Comparison of ENCODE assay signal across 8 cellular contexts in the genomic region with DNA sequence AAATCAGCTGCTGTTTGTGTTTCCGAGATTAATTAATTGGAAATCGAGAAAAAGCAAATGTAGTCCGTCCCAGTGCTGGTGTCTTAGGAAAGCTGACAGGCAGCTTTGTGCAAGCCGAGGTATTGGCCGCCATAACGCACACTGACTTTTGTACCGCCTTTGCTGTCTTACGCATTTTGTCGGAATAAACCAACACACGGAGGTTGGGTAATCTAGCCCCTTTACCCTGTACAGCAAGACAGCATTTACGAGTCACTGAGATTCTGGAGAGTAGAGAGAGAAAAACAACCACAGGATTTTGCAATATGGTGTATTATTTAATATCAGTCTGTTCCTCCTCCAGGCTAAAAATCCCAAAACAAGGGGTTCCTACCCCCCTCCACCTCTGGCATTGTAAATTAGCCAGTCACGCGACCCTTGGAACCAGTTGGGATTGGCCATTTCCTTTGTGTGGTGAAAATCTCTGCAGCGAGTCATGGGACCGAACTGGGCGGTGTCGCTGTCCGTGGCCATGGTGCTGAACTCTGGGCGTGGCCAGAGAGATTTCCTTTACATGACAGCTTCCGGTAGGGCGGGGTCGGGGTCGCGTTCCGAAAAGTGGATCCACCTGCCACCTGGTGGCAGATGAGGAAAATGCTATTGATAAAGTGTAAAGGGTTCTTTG. TPM values are rescaled to one million over a fixed set of nuclear protein-coding genes. Genes with fewer than 3 reads are reported as not detected.
A peak's percentile ranks its signal among the peaks of the same experiment; 100 is the strongest.
DNase-seq lines count a peak whose midpoint lies in the region; ATAC-seq and TF ChIP-seq lines count a peak whose summit lies in the region.

No MANE protein-coding gene starts in this region.

- H3K9me3 Mint-ChIP-seq in Caco-2 (ENCODE audit: unreplicated experiment) = no peaks in the 10 kb centered on the region

- ATAC-seq in HG03571 (IDR thresholded peaks at IDR 0.05; ENCODE audit: unreplicated experiment) = no peak

- peak; percentile 88 for DNase-seq in Caco-2
- DNase-seq in H7 = peak; percentile 75
- peak; percentile 93 for DNase-seq in NCI-H146 treated with DMSO at 0.1 percent for 48 hours (lab: John Stamatoyannopoulos, UW; ENCODE audit: unreplicated experiment)
- peak; percentile 13 to 68 (median 38) for DNase-seq in T-helper 1 cell
- DNase-seq in astrocyte of the hippocampus (ENCODE audit: low read depth, low spot score) = peak; percentile 94
- DNase-seq in hypothalamus (lab: John Stamatoyannopoulos, UW) = peak; percentile 47 to 98 (median 93)
- peak; percentile 98 for DNase-seq in putamen (ENCODE audit: low spot score)

- H3K4me3 ChIP-seq in Caco-2 (ENCODE audit: low read depth, low read length) (no peak overlapping the region), H7 (ENCODE audit: insufficient read depth, low read depth, low read length) (peak overlapping the region; percentile 53)

- no peak overlapping the region for H3K4me3 Mint-ChIP-seq in Caco-2 (ENCODE audit: unreplicated experiment)

- no peaks in the 10 kb centered on the region for H3K27me3 Mint-ChIP-seq in Caco-2 (ENCODE audit: insufficient read depth, unreplicated experiment)

- peaks cover 5% of the 10 kb centered on the region; the same call in 1 of the 2 replicates for H3K9me3 ChIP-seq in Caco-2

- no peak overlapping the region for H3K27ac Mint-ChIP-seq in Caco-2 (ENCODE audit: unreplicated experiment)

- peak; percentile 56 to 87 for TF ChIP-seq CTCF in Caco-2 (IDR thresholded peaks at IDR 0.05; ENCODE audit: insufficient read depth in 1 of 2, low read depth in 1 of 2, low read length in 1 of 2, severe bottlenecking in 1 of 2, unreplicated experiment in 1 of 2)

- no peaks in the 10 kb centered on the region for H3K4me1 Mint-ChIP-seq in Caco-2 (ENCODE audit: low read depth, unreplicated experiment)

- no TSS peak for BruUV-seq in Caco-2 (replicated peaks; lab: Mats Ljungman, UMichigan)

- no peaks in the 10 kb centered on the region for H3K36me3 Mint-ChIP-seq in Caco-2 (ENCODE audit: insufficient read depth, unreplicated experiment)

- H3K36me3 ChIP-seq in Caco-2 (ENCODE audit: control insufficient read depth, insufficient read depth, low read length) = no peaks in the 10 kb centered on the region
- no peaks in the 10 kb centered on the region for H3K36me3 ChIP-seq in H7 (replicated peaks; ENCODE audit: control insufficient read depth, insufficient read depth, low read length)

- CTCF ChIA-PET in Caco-2 (lab: Charles Lee) = interaction anchor here (0.6 kb wide), 1 partner anchor 255 kb away, joined by 3 read pairs; a partner anchor contains a TSS

- H3K27me3 ChIP-seq in Caco-2 (replicated peaks; ENCODE audit: control insufficient read depth, insufficient read depth, low read length) = no peaks in the 10 kb centered on the region
- H3K27me3 ChIP-seq in H7 (ENCODE audit: control insufficient read depth, insufficient read depth, low read length) = no peaks in the 10 kb centered on the region

- H3K4me1 ChIP-seq in Caco-2 = no peaks in the 10 kb centered on the region

- intact Hi-C loops in Caco-2 (cut with micrococcal nuclease; ENCODE audit: unreplicated experiment) = loop anchor here (1.0 kb wide), 3 partner anchors 159 to 200 kb away; a partner anchor contains a TSS

- POLR2A ChIA-PET in Caco-2 (lab: Charles Lee) = no interaction called here

RNA-seq across cellular contexts. Expression of a gene that starts 10.3 kb away (rescaled TPM):
- not detected in 2 replicates for total RNA-seq in Caco-2 (2022)
- total RNA-seq in H7 (2014; rRNA removed; shearing (Covaris generic)) = 0.10 and 0.30 TPM in 2 replicates

RNA-seq across cellular contexts. Expression of a gene that starts 53.5 kb away (rescaled TPM):
- total RNA-seq in Caco-2 (2022) = 0.20 and 0.21 TPM in 2 replicates
- 0.69 and 1.9 TPM in 2 replicates for total RNA-seq in H7 (2014; rRNA removed; shearing (Covaris generic))

RNA-seq across cellular contexts. Expression of a gene that starts 59.4 kb away (rescaled TPM):
- total RNA-seq in Caco-2 (2022) = not detected in 2 replicates
- 0.21 and 0.26 TPM in 2 replicates for total RNA-seq in H7 (2014; rRNA removed; shearing (Covaris generic))

Comparison
In these comparisons a context has a peak if more than half of its experiments do, and no peak if none do; other contexts are left out.
1. DNase-seq: peak in every context shown above with its lines; median percentile 98 in putamen; 94 in astrocyte of the hippocampus; 93 in NCI-H146 treated with DMSO at 0.1 percent for 48 hours; 93 in hypothalamus; 88 in Caco-2; 75 in H7; 38 in T-helper 1 cell.